In genomic region chrX:83845397-83845796, GRCh38 we compare ENCODE assay signal across 9 cellular contexts. TPM values are rescaled to one million over a fixed set of nuclear protein-coding genes. Genes with fewer than 3 reads are reported as not detected.
DNase-seq lines count a peak whose midpoint lies in the region; ATAC-seq, FAIRE-seq and TF ChIP-seq lines count a peak whose summit lies in the region.
"Had no signal": no experiment of that assay in that cellular context is flagged by ENCODE, and none has a peak within 500 bp of the region (broad histone marks: within the 10 kb centered on the region; RNA-seq: fewer than 3 reads in every experiment).

No MANE protein-coding gene starts in this region.

- no peaks in the 10 kb centered on the region for H3K4me1 Mint-ChIP-seq in CD4-positive, alpha-beta memory T cell
- no peaks in the 10 kb centered on the region for H3K4me1 Mint-ChIP-seq in WTC11

- CTCF ChIA-PET in CD4-positive, alpha-beta memory T cell (lab: Charles Lee; ENCODE audit: partially characterized antibody): no interaction called here
- CTCF ChIA-PET in WTC11 (lab: Charles Lee): interaction anchor here (1.2 kb wide), 1 partner anchor 74 kb away, joined by 3 read pairs; no protein-coding TSS in a partner anchor

- H3K27me3 ChIP-seq in CD4-positive, alpha-beta memory T cell (ENCODE audit: insufficient read depth, low read length): no peaks in the 10 kb centered on the region
- H3K27me3 ChIP-seq in keratinocyte (ENCODE audit: control insufficient read depth, extremely low read depth, insufficient read depth, low read length) (no peaks in the 10 kb centered on the region), MG63 (no peaks in the 10 kb centered on the region)

- peak in 4 of 5 donors; percentile 4 to 13 (median 12) for DNase-seq in CD4-positive, alpha-beta memory T cell
- peak; percentile 13 for DNase-seq in NCI-H1694 treated with DMSO at 0.1 percent for 48 hours (lab: John Stamatoyannopoulos, UW)
- DNase-seq in WTC11 (ENCODE audit: low spot score): no peak
- DNase-seq in keratinocyte (ENCODE audit: low read depth, low spot score): no peak
- no peak for DNase-seq in HTR-8/SVneo (ENCODE audit: insufficient read length, low spot score)
- no peak for DNase-seq in MG63

- no peak overlapping the region for H3K4me3 ChIP-seq in CD4-positive, alpha-beta memory T cell (ENCODE audit: low read length in 2 of 2)
- no peak overlapping the region for H3K4me3 ChIP-seq in keratinocyte (ENCODE audit: control insufficient read depth in 2 of 3, extremely low read depth in 1 of 3, insufficient read depth in 2 of 3, low read depth in 1 of 3, low read length in 3 of 3)
- no peak overlapping the region for H3K4me3 ChIP-seq in MG63

- no peaks in the 10 kb centered on the region for H4K20me1 ChIP-seq in keratinocyte (ENCODE audit: control insufficient read depth, extremely low read depth, insufficient read depth, low read length)

- no peaks in the 10 kb centered on the region for H3K79me2 ChIP-seq in keratinocyte (ENCODE audit: control insufficient read depth, insufficient read depth, low read length)

- H3K9me3 Mint-ChIP-seq in CD4-positive, alpha-beta memory T cell: peaks cover 0 to 2% (median 0%) of the 10 kb centered on the region in 8 donors
- H3K9me3 Mint-ChIP-seq in WTC11: peaks cover 4% of the 10 kb centered on the region; the same call in 1 of the 2 replicates

- H3K4me3 Mint-ChIP-seq in CD4-positive, alpha-beta memory T cell: no peak overlapping the region
- no peak overlapping the region for H3K4me3 Mint-ChIP-seq in WTC11

- no peak overlapping the region for H3K9ac ChIP-seq in keratinocyte (ENCODE audit: control insufficient read depth, extremely low read depth, insufficient read depth, low read length)

- peak; percentile 30; the same call in 1 of the 2 replicates for TF ChIP-seq CTCF in WTC11 (IDR thresholded peaks at IDR 0.05)
- peak; percentile 65 to 85 (median 73) for TF ChIP-seq CTCF in keratinocyte (optimal IDR thresholded peaks at IDR 0.05 in 1 of 3, IDR thresholded peaks at IDR 0.05 in 1 of 3, conservative IDR thresholded peaks at IDR 0.05 in 1 of 3; ENCODE audit: extremely low read depth in 1 of 3, insufficient read depth in 2 of 3, low read length in 3 of 3)

- ATAC-seq in GM18868 (IDR thresholded peaks at IDR 0.05; ENCODE audit: unreplicated experiment): peak; percentile 100
- peak; percentile 88 for ATAC-seq in HG02938 (IDR thresholded peaks at IDR 0.05; ENCODE audit: unreplicated experiment)
- peak; percentile 92 for ATAC-seq in WTC11

- H3K36me3 Mint-ChIP-seq in CD4-positive, alpha-beta memory T cell: no peaks in the 10 kb centered on the region
- H3K36me3 Mint-ChIP-seq in WTC11: no peaks in the 10 kb centered on the region

- no peak overlapping the region for H2AFZ ChIP-seq in keratinocyte (ENCODE audit: control insufficient read depth, low read length)

- no peak overlapping the region for H3K27ac Mint-ChIP-seq in CD4-positive, alpha-beta memory T cell
- no peak overlapping the region for H3K27ac Mint-ChIP-seq in WTC11

- no peaks in the 10 kb centered on the region for H3K9me1 ChIP-seq in keratinocyte (ENCODE audit: control insufficient read depth, extremely low read depth, insufficient read depth, low read length)

- dilution Hi-C loops in keratinocyte (cut with MboI; ENCODE audit: extremely low pct_ligation_motif_present, low sequenced_read_pairs): no loop called here

- intact Hi-C loops in CD4-positive, alpha-beta memory T cell (cut with micrococcal nuclease): no loop called here

- POLR2A ChIA-PET in CD4-positive, alpha-beta memory T cell (lab: Charles Lee; ENCODE audit: partially characterized antibody): no interaction called here
- POLR2A ChIA-PET in WTC11 (lab: Charles Lee): no interaction called here

- no peaks in the 10 kb centered on the region for H3K36me3 ChIP-seq in CD4-positive, alpha-beta memory T cell (ENCODE audit: insufficient read depth, low read length)
- no peaks in the 10 kb centered on the region for H3K36me3 ChIP-seq in keratinocyte (ENCODE audit: control insufficient read depth in 2 of 2, extremely low read depth in 1 of 2, insufficient read depth in 2 of 2, low read length in 2 of 2)
- H3K36me3 ChIP-seq in MG63: no peaks in the 10 kb centered on the region

- no peaks in the 10 kb centered on the region for H3K4me1 ChIP-seq in CD4-positive, alpha-beta memory T cell (ENCODE audit: insufficient read depth, low read length)
- H3K4me1 ChIP-seq in keratinocyte (ENCODE audit: control insufficient read depth, extremely low read depth, insufficient read depth, low read length): no peaks in the 10 kb centered on the region

- no peaks in the 10 kb centered on the region for H3K27me3 Mint-ChIP-seq in CD4-positive, alpha-beta memory T cell
- H3K27me3 Mint-ChIP-seq in WTC11 (ENCODE audit: low read depth): no peaks in the 10 kb centered on the region

- no peak overlapping the region for H3K27ac ChIP-seq in CD4-positive, alpha-beta memory T cell (ENCODE audit: low read depth, low read length)
- H3K27ac ChIP-seq in keratinocyte (ENCODE audit: control insufficient read depth, insufficient read depth, low read length): no peak overlapping the region

- H3K9me3 ChIP-seq in CD4-positive, alpha-beta memory T cell (ENCODE audit: control insufficient read depth in 1 of 2, low read length in 2 of 2): no peaks in the 10 kb centered on the region
- H3K9me3 ChIP-seq in keratinocyte (ENCODE audit: control insufficient read depth, low read depth, low read length) (no peaks in the 10 kb centered on the region), MG63 (no peaks in the 10 kb centered on the region)

- H3K4me2 ChIP-seq in keratinocyte (ENCODE audit: control insufficient read depth, extremely low read depth, insufficient read depth, low read depth, low read length): no peak overlapping the region

- FAIRE-seq in keratinocyte (lab: Jason Lieb, UNC): no peak
- FAIRE-seq in HTR-8/SVneo (lab: Jason Lieb, UNC): no peak

TF ChIP-seq in WTC11, 78 proteins besides CTCF, POLR2A, EP300 and RAD21 (continues in another document):
- TF ChIP-seq OVOL2 (CRISPR knock-in tag; IDR thresholded peaks at IDR 0.05; ENCODE audit: borderline replicate concordance) (no peak), FOXP1 (CRISPR knock-in tag; IDR thresholded peaks at IDR 0.05; ENCODE audit: borderline replicate concordance) (no peak), ZNF121 (CRISPR knock-in tag; IDR thresholded peaks at IDR 0.05) (no peak), NR2C2 (CRISPR knock-in tag; IDR thresholded peaks at IDR 0.05) (no peak), FOXK1 (CRISPR knock-in tag; IDR thresholded peaks at IDR 0.05) (no peak), ZNF317 (CRISPR knock-in tag; IDR thresholded peaks at IDR 0.05; ENCODE audit: borderline replicate concordance, low read depth) (no peak), NR1H2 (CRISPR knock-in tag; IDR thresholded peaks at IDR 0.05) (no peak), PRRX2 (CRISPR knock-in tag; IDR thresholded peaks at IDR 0.05) (no peak)
- TF ChIP-seq, protein P1, sequence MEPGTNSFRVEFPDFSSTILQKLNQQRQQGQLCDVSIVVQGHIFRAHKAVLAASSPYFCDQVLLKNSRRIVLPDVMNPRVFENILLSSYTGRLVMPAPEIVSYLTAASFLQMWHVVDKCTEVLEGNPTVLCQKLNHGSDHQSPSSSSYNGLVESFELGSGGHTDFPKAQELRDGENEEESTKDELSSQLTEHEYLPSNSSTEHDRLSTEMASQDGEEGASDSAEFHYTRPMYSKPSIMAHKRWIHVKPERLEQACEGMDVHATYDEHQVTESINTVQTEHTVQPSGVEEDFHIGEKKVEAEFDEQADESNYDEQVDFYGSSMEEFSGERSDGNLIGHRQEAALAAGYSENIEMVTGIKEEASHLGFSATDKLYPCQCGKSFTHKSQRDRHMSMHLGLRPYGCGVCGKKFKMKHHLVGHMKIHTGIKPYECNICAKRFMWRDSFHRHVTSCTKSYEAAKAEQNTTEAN (CRISPR knock-in tag; IDR thresholded peaks at IDR 0.05): no peak
- TF ChIP-seq, protein P2, sequence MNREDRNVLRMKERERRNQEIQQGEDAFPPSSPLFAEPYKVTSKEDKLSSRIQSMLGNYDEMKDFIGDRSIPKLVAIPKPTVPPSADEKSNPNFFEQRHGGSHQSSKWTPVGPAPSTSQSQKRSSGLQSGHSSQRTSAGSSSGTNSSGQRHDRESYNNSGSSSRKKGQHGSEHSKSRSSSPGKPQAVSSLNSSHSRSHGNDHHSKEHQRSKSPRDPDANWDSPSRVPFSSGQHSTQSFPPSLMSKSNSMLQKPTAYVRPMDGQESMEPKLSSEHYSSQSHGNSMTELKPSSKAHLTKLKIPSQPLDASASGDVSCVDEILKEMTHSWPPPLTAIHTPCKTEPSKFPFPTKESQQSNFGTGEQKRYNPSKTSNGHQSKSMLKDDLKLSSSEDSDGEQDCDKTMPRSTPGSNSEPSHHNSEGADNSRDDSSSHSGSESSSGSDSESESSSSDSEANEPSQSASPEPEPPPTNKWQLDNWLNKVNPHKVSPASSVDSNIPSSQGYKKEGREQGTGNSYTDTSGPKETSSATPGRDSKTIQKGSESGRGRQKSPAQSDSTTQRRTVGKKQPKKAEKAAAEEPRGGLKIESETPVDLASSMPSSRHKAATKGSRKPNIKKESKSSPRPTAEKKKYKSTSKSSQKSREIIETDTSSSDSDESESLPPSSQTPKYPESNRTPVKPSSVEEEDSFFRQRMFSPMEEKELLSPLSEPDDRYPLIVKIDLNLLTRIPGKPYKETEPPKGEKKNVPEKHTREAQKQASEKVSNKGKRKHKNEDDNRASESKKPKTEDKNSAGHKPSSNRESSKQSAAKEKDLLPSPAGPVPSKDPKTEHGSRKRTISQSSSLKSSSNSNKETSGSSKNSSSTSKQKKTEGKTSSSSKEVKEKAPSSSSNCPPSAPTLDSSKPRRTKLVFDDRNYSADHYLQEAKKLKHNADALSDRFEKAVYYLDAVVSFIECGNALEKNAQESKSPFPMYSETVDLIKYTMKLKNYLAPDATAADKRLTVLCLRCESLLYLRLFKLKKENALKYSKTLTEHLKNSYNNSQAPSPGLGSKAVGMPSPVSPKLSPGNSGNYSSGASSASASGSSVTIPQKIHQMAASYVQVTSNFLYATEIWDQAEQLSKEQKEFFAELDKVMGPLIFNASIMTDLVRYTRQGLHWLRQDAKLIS (CRISPR knock-in tag; IDR thresholded peaks at IDR 0.05; ENCODE audit: borderline replicate concordance): no peak

RNA-seq across cellular contexts. Expression of gene CYLC1, which starts 15.5 kb away (rescaled TPM):
- total RNA-seq in CD4-positive, alpha-beta memory T cell: not detected
- polyA plus RNA-seq in CD4-positive, alpha-beta memory T cell: not detected
- not detected in 3 replicates for total RNA-seq in WTC11 (2021)
- not detected in 3 replicates for polyA plus RNA-seq in keratinocyte
- polyA plus RNA-seq in keratinocyte (2011; ENCODE audit: low read depth): not detected
- polyA plus RNA-seq in keratinocyte (2011; cell fraction: cytosol; rRNA removed): not detected in 2 replicates
- polyA plus RNA-seq in keratinocyte (2011; cell fraction: nucleus; rRNA removed): not detected in 2 replicates
- not detected in 2 replicates for polyA plus RNA-seq in keratinocyte (2012; ENCODE audit: low replicate concordance)
- not detected in 3 replicates for polyA minus RNA-seq in keratinocyte
- polyA minus RNA-seq in keratinocyte (2011; cell fraction: cytosol; rRNA and poly(A)+ RNA removed): not detected
- polyA minus RNA-seq in keratinocyte (2011; cell fraction: nucleus; rRNA and poly(A)+ RNA removed): not detected in 2 replicates
- not detected in 2 replicates for total RNA-seq in MG63 (2014; rRNA removed; shearing (Covaris generic); ENCODE audit: low replicate concordance)
- total RNA-seq: T-helper 2 cell treated with Interferon-gamma antibody and Interleukin-4, amounts not matched to agents 100 ng/mL and 5 ng/mL, for 36 hours had no signal

Comparison
In these comparisons a context has a peak if more than half of its experiments do, and no peak if none do; other contexts are left out.
1. DNase-seq: peak in CD4-positive, alpha-beta memory T cell (4 of 5) and NCI-H1694 treated with DMSO at 0.1 percent for 48 hours (single experiment); none in WTC11 (single experiment), keratinocyte (single experiment), HTR-8/SVneo (single experiment) and MG63 (single experiment).
2. Peak in every context shown above with its lines, with median percentiles within 50 percentile points of each other: ATAC-seq.